ENCODE assay signal across 19 cellular contexts in genomic region chr19:56117889-56118288, GRCh38. TPM values are rescaled to one million over a fixed set of nuclear protein-coding genes. Genes with fewer than 3 reads are reported as not detected.
DNase-seq lines count a peak whose midpoint lies in the region; ATAC-seq and TF ChIP-seq lines count a peak whose summit lies in the region.
"Had no signal": no experiment of that assay in that cellular context is flagged by ENCODE, and none has a peak within 500 bp of the region (broad histone marks: within the 10 kb centered on the region; RNA-seq: fewer than 3 reads in every experiment).

No MANE protein-coding gene starts in this region.

- peak overlapping the region; percentile 5 to 100 (median 97) for H3K27ac ChIP-seq in stomach
- H3K27ac ChIP-seq: ovary, PC-9, upper lobe of right lung had no signal

- peaks cover 58 to 85% (median 79%) of the 10 kb centered on the region in 4 donors for H3K4me1 ChIP-seq in stomach

- no peak for TF ChIP-seq POLR2A in stomach (IDR thresholded peaks at IDR 0.05)

- H3K9me3 ChIP-seq in stomach: no peaks in the 10 kb centered on the region
- no peaks in the 10 kb centered on the region for H3K9me3 ChIP-seq in MG63
- H3K9me3 ChIP-seq: ovary, upper lobe of right lung had no signal

- peaks cover 63% of the 10 kb centered on the region for H3K4me1 Mint-ChIP-seq in activated T-cell treated with anti-CD3 and anti-CD28 coated beads, Interleukin-2, amount 50 U/mL, for 24 hours (ENCODE audit: low read depth)
- H3K4me1 Mint-ChIP-seq in activated T-cell treated with anti-CD3 and anti-CD28 coated beads, Interleukin-2, amount 50 U/mL, for 4 hours (ENCODE audit: low read depth): peaks cover 50% of the 10 kb centered on the region
- peaks cover 33% of the 10 kb centered on the region for H3K4me1 Mint-ChIP-seq in activated T-helper 1 cell treated with anti-CD3 and anti-CD28 coated beads, Interleukin-12 subunit alpha, Interleukin-12 subunit beta, Interleukin-2, Interleukin-4 antibody, amounts not matched to agents 30 ng/mL and 10 ng/mL and 1 ng/mL, durations not matched to agents 14 hours and 24 hours and 36 hours (ENCODE audit: low read depth)
- peaks cover 26% of the 10 kb centered on the region for H3K4me1 Mint-ChIP-seq in mesothelial cell of epicardium

- TF ChIP-seq CTCF in mesothelial cell of epicardium (IDR thresholded peaks at IDR 0.05; ENCODE audit: unreplicated experiment) (no peak), stomach (IDR thresholded peaks at IDR 0.05) (no peak)

- H3K36me3 Mint-ChIP-seq in activated T-cell treated with anti-CD3 and anti-CD28 coated beads, Interleukin-2, amount 50 U/mL, for 24 hours (ENCODE audit: low read depth): peaks cover 46% of the 10 kb centered on the region
- H3K36me3 Mint-ChIP-seq in activated T-cell treated with anti-CD3 and anti-CD28 coated beads, Interleukin-2, amount 50 U/mL, for 4 hours (ENCODE audit: insufficient read depth): no peaks in the 10 kb centered on the region
- peaks cover 11% of the 10 kb centered on the region for H3K36me3 Mint-ChIP-seq in activated T-helper 1 cell treated with anti-CD3 and anti-CD28 coated beads, Interleukin-12 subunit alpha, Interleukin-12 subunit beta, Interleukin-2, Interleukin-4 antibody, amounts not matched to agents 30 ng/mL and 10 ng/mL and 1 ng/mL, durations not matched to agents 14 hours and 24 hours and 36 hours (ENCODE audit: low read depth)
- H3K36me3 Mint-ChIP-seq in mesothelial cell of epicardium: peaks cover 2% of the 10 kb centered on the region

- H3K27me3 ChIP-seq in stomach (no peaks in the 10 kb centered on the region), MG63 (no peaks in the 10 kb centered on the region)
- H3K27me3 ChIP-seq: ovary, upper lobe of right lung had no signal

- H3K27ac Mint-ChIP-seq in activated T-cell treated with anti-CD3 and anti-CD28 coated beads, Interleukin-2, amount 50 U/mL, for 24 hours: peak overlapping the region; percentile 98
- H3K27ac Mint-ChIP-seq in activated T-helper 1 cell treated with anti-CD3 and anti-CD28 coated beads, Interleukin-12 subunit alpha, Interleukin-12 subunit beta, Interleukin-2, Interleukin-4 antibody, amounts not matched to agents 30 ng/mL and 10 ng/mL and 1 ng/mL, durations not matched to agents 14 hours and 24 hours and 36 hours: no peak overlapping the region
- peak overlapping the region; percentile 56 for H3K27ac Mint-ChIP-seq in mesothelial cell of epicardium

- WGBS in stomach, 5 donors: 45 to 53% (median 50%) methylated on average over 5 to 9 of the region's 9 CpGs

- H3K36me3 ChIP-seq in stomach (peaks cover 0 to 19% (median 2%) of the 10 kb centered on the region in 4 donors), MG63 (peaks cover 48% of the 10 kb centered on the region)
- H3K36me3 ChIP-seq: ovary, upper lobe of right lung had no signal

- intact Hi-C loops in activated T-helper 1 cell treated with anti-CD3 and anti-CD28 coated beads, Interleukin-12 subunit alpha, Interleukin-12 subunit beta, Interleukin-2, Interleukin-4 antibody, amounts not matched to agents 30 ng/mL and 10 ng/mL and 1 ng/mL, durations not matched to agents 14 hours and 24 hours and 36 hours (cut with micrococcal nuclease): no loop called here
- intact Hi-C loops in stomach (cut with DNase I; ENCODE audit: low total_unique reads): no loop called here

- TF ChIP-seq EP300 in stomach (IDR thresholded peaks at IDR 0.05): no peak

- no peak for DNase-seq in activated T-cell treated with anti-CD3 and anti-CD28 coated beads, Interleukin-2, amount 50 U/mL, for 24 hours
- DNase-seq in activated T-cell treated with anti-CD3 and anti-CD28 coated beads, Interleukin-2, amount 50 U/mL, for 4 hours: no peak
- DNase-seq in activated T-helper 1 cell treated with anti-CD3 and anti-CD28 coated beads, Interleukin-12 subunit alpha, Interleukin-12 subunit beta, Interleukin-2, Interleukin-4 antibody, amounts not matched to agents 30 ng/mL and 10 ng/mL and 1 ng/mL, durations not matched to agents 14 hours and 24 hours and 36 hours (ENCODE audit: low spot score): no peak
- no peak for DNase-seq in mesothelial cell of epicardium (ENCODE audit: low spot score in 2 of 2, unreplicated experiment in 2 of 2)
- DNase-seq in stomach: no peak
- no peak for DNase-seq in MG63
- no peak for DNase-seq in C1 segment of cervical spinal cord (lab: John Stamatoyannopoulos, UW)
- DNase-seq: activated gamma-delta T cell treated with Interleukin-2 at 50 U/mL for 16 hours; CD4-positive, alpha-beta memory T cell; KG1; kidney glomerular epithelial cell; NCI-H2171 treated with DMSO at 0.1 percent for 48 hours; NCI-H748 treated with DMSO at 0.1 percent for 48 hours; ovary; stimulated activated CD4-positive, alpha-beta T cell treated with anti-CD3 and anti-CD28 coated beads, Interleukin-4, amount 100 ng/mL, for 4 hours; upper lobe of right lung had no signal

- H3K9me3 Mint-ChIP-seq in activated T-cell treated with anti-CD3 and anti-CD28 coated beads, Interleukin-2, amount 50 U/mL, for 24 hours: no peaks in the 10 kb centered on the region
- no peaks in the 10 kb centered on the region for H3K9me3 Mint-ChIP-seq in activated T-cell treated with anti-CD3 and anti-CD28 coated beads, Interleukin-2, amount 50 U/mL, for 4 hours
- H3K9me3 Mint-ChIP-seq in activated T-helper 1 cell treated with anti-CD3 and anti-CD28 coated beads, Interleukin-12 subunit alpha, Interleukin-12 subunit beta, Interleukin-2, Interleukin-4 antibody, amounts not matched to agents 30 ng/mL and 10 ng/mL and 1 ng/mL, durations not matched to agents 14 hours and 24 hours and 36 hours: no peaks in the 10 kb centered on the region
- H3K9me3 Mint-ChIP-seq in mesothelial cell of epicardium: no peaks in the 10 kb centered on the region

- no peak overlapping the region for H3K4me3 Mint-ChIP-seq in activated T-cell treated with anti-CD3 and anti-CD28 coated beads, Interleukin-2, amount 50 U/mL, for 24 hours
- no peak overlapping the region for H3K4me3 Mint-ChIP-seq in activated T-cell treated with anti-CD3 and anti-CD28 coated beads, Interleukin-2, amount 50 U/mL, for 4 hours
- peak overlapping the region; percentile 22 for H3K4me3 Mint-ChIP-seq in activated T-helper 1 cell treated with anti-CD3 and anti-CD28 coated beads, Interleukin-12 subunit alpha, Interleukin-12 subunit beta, Interleukin-2, Interleukin-4 antibody, amounts not matched to agents 30 ng/mL and 10 ng/mL and 1 ng/mL, durations not matched to agents 14 hours and 24 hours and 36 hours
- H3K4me3 Mint-ChIP-seq in mesothelial cell of epicardium: peak overlapping the region; percentile 34

- H3K4me3 ChIP-seq in stomach (peak overlapping the region in 1 of 4 donors; percentile 13), MG63 (no peak overlapping the region)
- H3K4me3 ChIP-seq: ovary, PC-9, upper lobe of right lung had no signal

- no peak for ATAC-seq in activated T-cell treated with anti-CD3 and anti-CD28 coated beads, Interleukin-2, amount 50 U/mL, for 4 hours
- ATAC-seq in HG02973 (IDR thresholded peaks at IDR 0.05; ENCODE audit: unreplicated experiment): no peak
- ATAC-seq: SK-N-SH treated with all-trans-retinoic acid at 6 μM for 48 hours, upper lobe of right lung had no signal

- no peaks in the 10 kb centered on the region for H3K27me3 Mint-ChIP-seq in activated T-cell treated with anti-CD3 and anti-CD28 coated beads, Interleukin-2, amount 50 U/mL, for 24 hours
- no peaks in the 10 kb centered on the region for H3K27me3 Mint-ChIP-seq in activated T-cell treated with anti-CD3 and anti-CD28 coated beads, Interleukin-2, amount 50 U/mL, for 4 hours (ENCODE audit: low read depth)
- H3K27me3 Mint-ChIP-seq in activated T-helper 1 cell treated with anti-CD3 and anti-CD28 coated beads, Interleukin-12 subunit alpha, Interleukin-12 subunit beta, Interleukin-2, Interleukin-4 antibody, amounts not matched to agents 30 ng/mL and 10 ng/mL and 1 ng/mL, durations not matched to agents 14 hours and 24 hours and 36 hours (ENCODE audit: insufficient read depth): no peaks in the 10 kb centered on the region
- H3K27me3 Mint-ChIP-seq in mesothelial cell of epicardium (ENCODE audit: low read depth): no peaks in the 10 kb centered on the region
- H3K27me3 Mint-ChIP-seq: CD4-positive, alpha-beta memory T cell had no signal

RNA-seq across cellular contexts. Expression of gene ZNF787, which starts 3.2 kb away (rescaled TPM):
- total RNA-seq in activated T-cell treated with anti-CD3 and anti-CD28 coated beads, Interleukin-2, amount 50 U/mL, for 4 hours: 10 to 100 TPM; 41.5 to 45.8 (median 42.2) TPM
- total RNA-seq in activated T-helper 1 cell treated with anti-CD3 and anti-CD28 coated beads, Interleukin-12 subunit alpha, Interleukin-12 subunit beta, Interleukin-2, Interleukin-4 antibody, amounts not matched to agents 30 ng/mL and 10 ng/mL and 1 ng/mL, durations not matched to agents 14 hours and 24 hours and 36 hours: 41.8 and 42.6 TPM in 2 replicates
- total RNA-seq in mesothelial cell of epicardium (33.3 to 38.3 TPM (median 35.5 TPM) in 3 replicates), stomach (10 to 100 TPM in 4 of 5 donors, 1 to 10 TPM in 1; 2.7 to 77.3 (median 30.3) TPM)
- 10 to 100 TPM; 22.4 to 29.6 (median 24.8) TPM for polyA plus RNA-seq in stomach
- total RNA-seq in MG63 (2014; rRNA removed; shearing (Covaris generic); ENCODE audit: low replicate concordance): 31.8 and 103 TPM in 2 replicates

RNA-seq across cellular contexts. Expression of gene ZNF444, which starts 23.2 kb away (rescaled TPM):
- 10 to 100 TPM; 42.0 to 45.5 (median 44.9) TPM for total RNA-seq in activated T-cell treated with anti-CD3 and anti-CD28 coated beads, Interleukin-2, amount 50 U/mL, for 4 hours
- total RNA-seq in activated T-helper 1 cell treated with anti-CD3 and anti-CD28 coated beads, Interleukin-12 subunit alpha, Interleukin-12 subunit beta, Interleukin-2, Interleukin-4 antibody, amounts not matched to agents 30 ng/mL and 10 ng/mL and 1 ng/mL, durations not matched to agents 14 hours and 24 hours and 36 hours: 33.8 and 36.5 TPM in 2 replicates
- 61.3 to 66.1 TPM (median 63.6 TPM) in 3 replicates for total RNA-seq in mesothelial cell of epicardium
- total RNA-seq in stomach: 10 to 100 TPM; 13.4 to 77.0 (median 62.9) TPM
- polyA plus RNA-seq in stomach: 10 to 100 TPM; 31.9 to 44.7 (median 36.5) TPM
- total RNA-seq in MG63 (2014; rRNA removed; shearing (Covaris generic); ENCODE audit: low replicate concordance): 11.6 and 23.8 TPM in 2 replicates

RNA-seq across cellular contexts. Expression of gene GALP, which starts 57.9 kb away (rescaled TPM):
- not detected for total RNA-seq in activated T-cell treated with anti-CD3 and anti-CD28 coated beads, Interleukin-2, amount 50 U/mL, for 4 hours
- not detected in 2 replicates for total RNA-seq in activated T-helper 1 cell treated with anti-CD3 and anti-CD28 coated beads, Interleukin-12 subunit alpha, Interleukin-12 subunit beta, Interleukin-2, Interleukin-4 antibody, amounts not matched to agents 30 ng/mL and 10 ng/mL and 1 ng/mL, durations not matched to agents 14 hours and 24 hours and 36 hours
- not detected in 3 replicates for total RNA-seq in mesothelial cell of epicardium
- not detected for total RNA-seq in stomach
- polyA plus RNA-seq in stomach: not detected
- not detected in 2 replicates for total RNA-seq in MG63 (2014; rRNA removed; shearing (Covaris generic); ENCODE audit: low replicate concordance)
- total RNA-seq: CD4-positive, alpha-beta memory T cell; ovary; PC-9; upper lobe of right lung had no signal
- polyA plus RNA-seq: CD4-positive, alpha-beta memory T cell; ovary had no signal

Comparison
In these comparisons a context has a peak if more than half of its experiments do, and no peak if none do; other contexts are left out.
1. H3K4me3 Mint-ChIP-seq: peak in activated T-helper 1 cell treated with anti-CD3 and anti-CD28 coated beads, Interleukin-12 subunit alpha, Interleukin-12 subunit beta, Interleukin-2, Interleukin-4 antibody, amounts not matched to agents 30 ng/mL and 10 ng/mL and 1 ng/mL, durations not matched to agents 14 hours and 24 hours and 36 hours (single experiment) and mesothelial cell of epicardium (single experiment); none in activated T-cell treated with anti-CD3 and anti-CD28 coated beads, Interleukin-2, amount 50 U/mL, for 24 hours (single experiment) and activated T-cell treated with anti-CD3 and anti-CD28 coated beads, Interleukin-2, amount 50 U/mL, for 4 hours (single experiment).